In genomic region chr13:97367016-97367415, GRCh38 we compare ENCODE assay signal across 10 cellular contexts.
A peak's percentile ranks its signal among the peaks of the same experiment; 100 is the strongest.
DNase-seq lines count a peak whose midpoint lies in the region; ATAC-seq, FAIRE-seq and TF ChIP-seq lines count a peak whose summit lies in the region.
"Had no signal": no experiment of that assay in that cellular context is flagged by ENCODE, and none has a peak within 500 bp of the region (broad histone marks: within the 10 kb centered on the region; RNA-seq: fewer than 3 reads in every experiment).

No MANE protein-coding gene starts in this region.

- no peak overlapping the region for H2AFZ ChIP-seq in HepG2 (ENCODE audit: low read length)

- no peak for TF ChIP-seq EP300 in HepG2 (IDR thresholded peaks at IDR 0.05; ENCODE audit: low read depth in 2 of 2, low read length in 2 of 2)
- no peak for TF ChIP-seq EP300 in HepG2 (CRISPR knock-in tag; IDR thresholded peaks at IDR 0.05; ENCODE audit: borderline replicate concordance)

- H3K9me3 Mint-ChIP-seq in chondrocyte (ENCODE audit: low read depth): no peaks in the 10 kb centered on the region
- no peaks in the 10 kb centered on the region for H3K9me3 Mint-ChIP-seq in activated naive CD8-positive, alpha-beta T cell treated with anti-CD3 and anti-CD28 coated beads for 36 hours
- no peaks in the 10 kb centered on the region for H3K9me3 Mint-ChIP-seq in activated CD4-positive, alpha-beta T cell treated with anti-CD3 and anti-CD28 coated beads, Interleukin-2, amount 10 ng/mL, durations not matched to agents 7 days and 5 days

- POLR2A ChIA-PET in HepG2 (lab: Yijun Ruan, JAX): no interaction called here
- POLR2A ChIA-PET in activated CD4-positive, alpha-beta T cell treated with anti-CD3 and anti-CD28 coated beads, Interleukin-2, amount 10 ng/mL, durations not matched to agents 7 days and 5 days (lab: Charles Lee): no interaction called here

- TF ChIP-seq CTCF in chondrocyte (IDR thresholded peaks at IDR 0.05): no peak
- no peak for TF ChIP-seq CTCF in HepG2 (CRISPR knock-in tag; IDR thresholded peaks at IDR 0.05)

- no peak overlapping the region for H3K27ac ChIP-seq in HepG2 (ENCODE audit: extremely low read length, insufficient read depth, low read length)

- no peaks in the 10 kb centered on the region for H4K20me1 ChIP-seq in HepG2 (ENCODE audit: insufficient read depth, low read length)

- peaks cover 43% of the 10 kb centered on the region for H3K4me1 Mint-ChIP-seq in chondrocyte (ENCODE audit: low read depth)
- H3K4me1 Mint-ChIP-seq in activated naive CD8-positive, alpha-beta T cell treated with anti-CD3 and anti-CD28 coated beads for 36 hours: peaks cover 13% of the 10 kb centered on the region
- peaks cover 13% of the 10 kb centered on the region for H3K4me1 Mint-ChIP-seq in activated CD4-positive, alpha-beta T cell treated with anti-CD3 and anti-CD28 coated beads, Interleukin-2, amount 10 ng/mL, durations not matched to agents 7 days and 5 days

- DNase-seq in GDM1 (lab: John Stamatoyannopoulos, UW) (peak; percentile 12), chondrocyte (ENCODE audit: low spot score) (no peak), non-pigmented ciliary epithelial cell (ENCODE audit: low read depth) (peak; percentile 58), HepG2 (ENCODE audit: low spot score) (no peak)
- DNase-seq in activated naive CD8-positive, alpha-beta T cell treated with anti-CD3 and anti-CD28 coated beads for 36 hours: no peak
- no peak for DNase-seq in activated CD4-positive, alpha-beta T cell treated with anti-CD3 and anti-CD28 coated beads, Interleukin-2, amount 10 ng/mL, durations not matched to agents 7 days and 5 days
- DNase-seq: NCI-H524 treated with DMSO at 0.1 percent for 48 hours had no signal

- peak overlapping the region; percentile 88 for H3K27ac Mint-ChIP-seq in chondrocyte (ENCODE audit: unreplicated experiment)
- no peak overlapping the region for H3K27ac Mint-ChIP-seq in activated naive CD8-positive, alpha-beta T cell treated with anti-CD3 and anti-CD28 coated beads for 36 hours
- no peak overlapping the region for H3K27ac Mint-ChIP-seq in activated CD4-positive, alpha-beta T cell treated with anti-CD3 and anti-CD28 coated beads, Interleukin-2, amount 10 ng/mL, durations not matched to agents 7 days and 5 days

- H3K4me2 ChIP-seq in HepG2 (ENCODE audit: low read depth, low read length): no peak overlapping the region

- intact Hi-C loops in HepG2 (cut with micrococcal nuclease; ENCODE audit: unreplicated experiment): loop anchor here (10.0 kb wide), 1 partner anchor 208 kb away; no protein-coding TSS in a partner anchor

- H3K27me3 Mint-ChIP-seq in chondrocyte (ENCODE audit: low read depth): no peaks in the 10 kb centered on the region
- no peaks in the 10 kb centered on the region for H3K27me3 Mint-ChIP-seq in activated naive CD8-positive, alpha-beta T cell treated with anti-CD3 and anti-CD28 coated beads for 36 hours
- H3K27me3 Mint-ChIP-seq in activated CD4-positive, alpha-beta T cell treated with anti-CD3 and anti-CD28 coated beads, Interleukin-2, amount 10 ng/mL, durations not matched to agents 7 days and 5 days: no peaks in the 10 kb centered on the region

- WGBS in HepG2 (ENCODE audit: low lambda C conversion rate): 97% methylated on average over 7 of the region's 7 CpGs

- no peaks in the 10 kb centered on the region for H3K27me3 ChIP-seq in HepG2 (ENCODE audit: control insufficient read depth in 1 of 2, insufficient read depth in 2 of 2, low read length in 2 of 2)

- no peak overlapping the region for H3K4me3 Mint-ChIP-seq in chondrocyte (ENCODE audit: unreplicated experiment)
- no peak overlapping the region for H3K4me3 Mint-ChIP-seq in activated naive CD8-positive, alpha-beta T cell treated with anti-CD3 and anti-CD28 coated beads for 36 hours
- no peak overlapping the region for H3K4me3 Mint-ChIP-seq in activated CD4-positive, alpha-beta T cell treated with anti-CD3 and anti-CD28 coated beads, Interleukin-2, amount 10 ng/mL, durations not matched to agents 7 days and 5 days

- peaks cover 22% of the 10 kb centered on the region for H3K36me3 Mint-ChIP-seq in chondrocyte (ENCODE audit: low read depth)
- peaks cover 10% of the 10 kb centered on the region for H3K36me3 Mint-ChIP-seq in activated naive CD8-positive, alpha-beta T cell treated with anti-CD3 and anti-CD28 coated beads for 36 hours
- peaks cover 3% of the 10 kb centered on the region for H3K36me3 Mint-ChIP-seq in activated CD4-positive, alpha-beta T cell treated with anti-CD3 and anti-CD28 coated beads, Interleukin-2, amount 10 ng/mL, durations not matched to agents 7 days and 5 days (ENCODE audit: low read depth)

- peaks cover 25% of the 10 kb centered on the region for H3K4me1 ChIP-seq in HepG2 (ENCODE audit: insufficient read depth, low read length)

- in situ Hi-C loops in HepG2 (cut with HindIII; ENCODE audit: extremely low pct_ligation_motif_present, low pct_unique_long_range_greater_than_20kb): no loop called here

- ATAC-seq in HG03432 (IDR thresholded peaks at IDR 0.05; ENCODE audit: unreplicated experiment): peak; percentile 60
- ATAC-seq in HepG2: no peak
- ATAC-seq in HG03280 (IDR thresholded peaks at IDR 0.05; ENCODE audit: unreplicated experiment): no peak

- CTCF ChIA-PET in HepG2 (lab: Yijun Ruan, JAX; ENCODE audit: low intra/inter-chr PET ratio, low total read pairs): no interaction called here
- CTCF ChIA-PET in activated CD4-positive, alpha-beta T cell treated with anti-CD3 and anti-CD28 coated beads, Interleukin-2, amount 10 ng/mL, durations not matched to agents 7 days and 5 days (lab: Charles Lee): interaction anchor here (0.6 to 2.1 kb wide), 3 partner anchors 8 to 1362 kb away, joined by 3 to 10 read pairs (median 3); no protein-coding TSS in a partner anchor

- no TSS peak for BruUV-seq in HepG2 (replicated peaks; lab: Mats Ljungman, UMichigan)

- H3K9ac ChIP-seq in HepG2 (ENCODE audit: insufficient read depth, low read depth, low read length): no peak overlapping the region

- no peak overlapping the region for H3K4me3 ChIP-seq in HepG2 (replicated peaks in 1 of 3; ENCODE audit: insufficient read depth in 1 of 3, low read depth in 2 of 3, low read length in 3 of 3)

- H3K9me3 ChIP-seq in HepG2 (ENCODE audit: low read length): no peaks in the 10 kb centered on the region

- TF ChIP-seq POLR2A in HepG2 (IDR thresholded peaks at IDR 0.05; ENCODE audit: insufficient read depth in 1 of 2, low read depth in 2 of 2, low read length in 2 of 2): no peak

- H3K36me3 ChIP-seq in HepG2 (replicated peaks in 1 of 2; ENCODE audit: control insufficient read depth in 1 of 2, insufficient read depth in 2 of 2, low read length in 2 of 2): peaks cover 22 to 73% of the 10 kb centered on the region in 2 experiments

- no peaks in the 10 kb centered on the region for H3K79me2 ChIP-seq in HepG2 (ENCODE audit: insufficient read depth, low read length)

- no peak for TF ChIP-seq RAD21 in HepG2 (CRISPR knock-in tag; IDR thresholded peaks at IDR 0.05)

- no peak for FAIRE-seq in HepG2 (lab: Jason Lieb, UNC)
- FAIRE-seq: urothelium cell line had no signal

TF ChIP-seq in HepG2, 621 proteins besides CTCF, POLR2A, EP300 and RAD21:
- TF ChIP-seq TBP (CRISPR knock-in tag; IDR thresholded peaks at IDR 0.05): no peak
- no peak for TF ChIP-seq ZFX (CRISPR knock-in tag; IDR thresholded peaks at IDR 0.05; ENCODE audit: low read depth)
- no peak for TF ChIP-seq ZNF251 (CRISPR knock-in tag; IDR thresholded peaks at IDR 0.05)
- TF ChIP-seq CREB1 (IDR thresholded peaks at IDR 0.05): no peak
- TF ChIP-seq CREB1 (CRISPR knock-in tag; IDR thresholded peaks at IDR 0.05): no peak
- no peak for TF ChIP-seq GPN1 (CRISPR knock-in tag; IDR thresholded peaks at IDR 0.05; ENCODE audit: borderline replicate concordance)
- no peak for TF ChIP-seq NAIF1 (CRISPR knock-in tag; IDR thresholded peaks at IDR 0.05; ENCODE audit: borderline replicate concordance)
- no peak for TF ChIP-seq ZNF557 (CRISPR knock-in tag; IDR thresholded peaks at IDR 0.05)
- TF ChIP-seq ZC3H4 (CRISPR knock-in tag; IDR thresholded peaks at IDR 0.05; ENCODE audit: borderline replicate concordance): no peak

Comparison
In these comparisons a context has a peak if more than half of its experiments do, and no peak if none do; other contexts are left out.
1. DNase-seq: peak in GDM1 (single experiment) and non-pigmented ciliary epithelial cell (single experiment); none in chondrocyte (single experiment), activated naive CD8-positive, alpha-beta T cell treated with anti-CD3 and anti-CD28 coated beads for 36 hours (single experiment), HepG2 (single experiment) and activated CD4-positive, alpha-beta T cell treated with anti-CD3 and anti-CD28 coated beads, Interleukin-2, amount 10 ng/mL, durations not matched to agents 7 days and 5 days (single experiment).